ENCODE assay signal across 1 cellular context in genomic region chr2:238911376-238912227, GRCh38.
TF ChIP-seq lines count a peak whose summit lies in the region.

No MANE protein-coding gene starts in this region.

TF ChIP-seq in HEK293, 187 proteins besides CTCF, POLR2A, EP300 and RAD21 (continued from another document):
- TF ChIP-seq ZSCAN4 (tag by site-specific recombination; IDR thresholded peaks at IDR 0.05) (peak; percentile 47), ZNF610 (tag by site-specific recombination; IDR thresholded peaks at IDR 0.05; ENCODE audit: borderline replicate concordance) (no peak), ZNF677 (tag by site-specific recombination; IDR thresholded peaks at IDR 0.05) (no peak)
